Comparison of ENCODE assay signal across 2 cellular contexts in genomic region chr18:48959551-48959920, GRCh38.
TF ChIP-seq lines count a peak whose summit lies in the region.

No MANE protein-coding gene starts in this region.

TF ChIP-seq in SK-N-SH, 30 proteins besides CTCF, POLR2A, EP300 and RAD21 (continued from another document):
- TF ChIP-seq SIN3A (IDR thresholded peaks at IDR 0.05; ENCODE audit: borderline replicate concordance, low read depth, low read length) (no peak), SMC3 (IDR thresholded peaks at IDR 0.05; ENCODE audit: low read depth, low read length) (no peak), TCF12 (IDR thresholded peaks at IDR 0.05) (no peak), FOXJ3 (CRISPR knock-in tag; IDR thresholded peaks at IDR 0.05) (no peak)
TF ChIP-seq in SK-N-SH: peak in this region for 0.

TF ChIP-seq in SK-N-SH treated with all-trans-retinoic acid at 6 μM for 48 hours, 23 proteins besides CTCF, POLR2A, EP300 and RAD21 (continued from another document):
- no peak for TF ChIP-seq CREB5 (CRISPR knock-in tag; IDR thresholded peaks at IDR 0.05; ENCODE audit: low read depth)
- TF ChIP-seq OSR1 (CRISPR knock-in tag; IDR thresholded peaks at IDR 0.05) = no peak
- no peak for TF ChIP-seq ZNF8 (CRISPR knock-in tag; IDR thresholded peaks at IDR 0.05)
- TF ChIP-seq, protein P1, sequence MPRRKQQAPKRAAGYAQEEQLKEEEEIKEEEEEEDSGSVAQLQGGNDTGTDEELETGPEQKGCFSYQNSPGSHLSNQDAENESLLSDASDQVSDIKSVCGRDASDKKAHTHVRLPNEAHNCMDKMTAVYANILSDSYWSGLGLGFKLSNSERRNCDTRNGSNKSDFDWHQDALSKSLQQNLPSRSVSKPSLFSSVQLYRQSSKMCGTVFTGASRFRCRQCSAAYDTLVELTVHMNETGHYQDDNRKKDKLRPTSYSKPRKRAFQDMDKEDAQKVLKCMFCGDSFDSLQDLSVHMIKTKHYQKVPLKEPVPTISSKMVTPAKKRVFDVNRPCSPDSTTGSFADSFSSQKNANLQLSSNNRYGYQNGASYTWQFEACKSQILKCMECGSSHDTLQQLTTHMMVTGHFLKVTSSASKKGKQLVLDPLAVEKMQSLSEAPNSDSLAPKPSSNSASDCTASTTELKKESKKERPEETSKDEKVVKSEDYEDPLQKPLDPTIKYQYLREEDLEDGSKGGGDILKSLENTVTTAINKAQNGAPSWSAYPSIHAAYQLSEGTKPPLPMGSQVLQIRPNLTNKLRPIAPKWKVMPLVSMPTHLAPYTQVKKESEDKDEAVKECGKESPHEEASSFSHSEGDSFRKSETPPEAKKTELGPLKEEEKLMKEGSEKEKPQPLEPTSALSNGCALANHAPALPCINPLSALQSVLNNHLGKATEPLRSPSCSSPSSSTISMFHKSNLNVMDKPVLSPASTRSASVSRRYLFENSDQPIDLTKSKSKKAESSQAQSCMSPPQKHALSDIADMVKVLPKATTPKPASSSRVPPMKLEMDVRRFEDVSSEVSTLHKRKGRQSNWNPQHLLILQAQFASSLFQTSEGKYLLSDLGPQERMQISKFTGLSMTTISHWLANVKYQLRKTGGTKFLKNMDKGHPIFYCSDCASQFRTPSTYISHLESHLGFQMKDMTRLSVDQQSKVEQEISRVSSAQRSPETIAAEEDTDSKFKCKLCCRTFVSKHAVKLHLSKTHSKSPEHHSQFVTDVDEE (CRISPR knock-in tag; IDR thresholded peaks at IDR 0.05) = no peak
- TF ChIP-seq ZFP30 (CRISPR knock-in tag; IDR thresholded peaks at IDR 0.05) = no peak
- no peak for TF ChIP-seq CSDC2 (CRISPR knock-in tag; IDR thresholded peaks at IDR 0.05)
- no peak for TF ChIP-seq GLIS3 (CRISPR knock-in tag; IDR thresholded peaks at IDR 0.05)
- TF ChIP-seq TOX (CRISPR knock-in tag; IDR thresholded peaks at IDR 0.05; ENCODE audit: borderline replicate concordance) = no peak
- no peak for TF ChIP-seq PATZ1 (CRISPR knock-in tag; IDR thresholded peaks at IDR 0.05; ENCODE audit: borderline replicate concordance)
- TF ChIP-seq ZFP3 (CRISPR knock-in tag; IDR thresholded peaks at IDR 0.05) = no peak
